25 cellular contexts compared by ENCODE assay signal in genomic region chr1:151799179-151800022, GRCh38. TPM values are rescaled to one million over a fixed set of nuclear protein-coding genes. Genes with fewer than 3 reads are reported as not detected.
DNase-seq lines count a peak whose midpoint lies in the region; ATAC-seq and TF ChIP-seq lines count a peak whose summit lies in the region.
"Had no signal": no experiment of that assay in that cellular context is flagged by ENCODE, and none has a peak within 500 bp of the region (broad histone marks: within the 10 kb centered on the region; RNA-seq: fewer than 3 reads in every experiment).

No MANE protein-coding gene starts in this region.

- ATAC-seq in GM19324 (IDR thresholded peaks at IDR 0.05; ENCODE audit: low FRiP score, unreplicated experiment) (no peak), HG03354 (IDR thresholded peaks at IDR 0.05; ENCODE audit: poor library complexity, severe bottlenecking, unreplicated experiment) (no peak)
- ATAC-seq in activated CD8-positive, alpha-beta memory T cell treated with anti-CD3 and anti-CD28 coated beads, Interleukin-2, amount 10 ng/mL, durations not matched to agents 7 days and 5 days: no peak
- ATAC-seq: activated CD8-positive, alpha-beta T cell treated with anti-CD3 and anti-CD28 coated beads for 36 hours; left colon; natural killer cell had no signal

- H3K4me1 Mint-ChIP-seq in H9: peaks cover 3 to 16% of the 10 kb centered on the region in 2 experiments; a peak in 3 of 4 replicates
- H3K4me1 Mint-ChIP-seq in activated CD8-positive, alpha-beta memory T cell treated with anti-CD3 and anti-CD28 coated beads, Interleukin-2, amount 10 ng/mL, durations not matched to agents 7 days and 5 days: peaks cover 9% of the 10 kb centered on the region

- H3K4me3 Mint-ChIP-seq in H9: no peak overlapping the region
- H3K4me3 Mint-ChIP-seq in activated CD8-positive, alpha-beta memory T cell treated with anti-CD3 and anti-CD28 coated beads, Interleukin-2, amount 10 ng/mL, durations not matched to agents 7 days and 5 days: no peak overlapping the region
- H3K4me3 Mint-ChIP-seq: activated B cell treated with CpG ODN at 0.5 μM for 24 hours; activated CD8-positive, alpha-beta T cell treated with anti-CD3 and anti-CD28 coated beads for 36 hours; activated naive CD4-positive, alpha-beta T cell treated with anti-CD3 and anti-CD28 coated beads, Interleukin-2, amount 10 ng/mL, durations not matched to agents 7 days and 5 days; natural killer cell had no signal

- TF ChIP-seq CTCF in BE2C (IDR thresholded peaks at IDR 0.05; ENCODE audit: low read depth, low read length) (no peak), H9 (conservative IDR thresholded peaks at IDR 0.05) (no peak)

- H3K23me2 ChIP-seq in H9 (ENCODE audit: insufficient read length, low read depth, low read length, poor library complexity, severe bottlenecking): no peaks in the 10 kb centered on the region

- H3K36me3 Mint-ChIP-seq in H9 (ENCODE audit: insufficient read depth in 1 of 3, low read depth in 3 of 3): peaks cover 0 to under 1% (median 0%) of the 10 kb centered on the region in 3 experiments; a peak in 2 of 7 replicates
- H3K36me3 Mint-ChIP-seq in activated CD8-positive, alpha-beta memory T cell treated with anti-CD3 and anti-CD28 coated beads, Interleukin-2, amount 10 ng/mL, durations not matched to agents 7 days and 5 days: peaks cover under 1% of the 10 kb centered on the region
- H3K36me3 Mint-ChIP-seq: activated naive CD4-positive, alpha-beta T cell treated with anti-CD3 and anti-CD28 coated beads, Interleukin-2, amount 10 ng/mL, durations not matched to agents 7 days and 5 days had no signal

- H2AK5ac ChIP-seq in H9 (ENCODE audit: insufficient read length, low read length): no peak overlapping the region

- H3K9ac ChIP-seq in H9 (ENCODE audit: extremely low read depth, insufficient read length, low read length) (no peak overlapping the region), adipocyte (ENCODE audit: low read length) (no peak overlapping the region), iPS-20b (ENCODE audit: low read depth, low read length) (peak overlapping the region; percentile 10; the same call in 1 of the 2 replicates)

- H3K9me3 ChIP-seq in BE2C (no peaks in the 10 kb centered on the region), H9 (ENCODE audit: control insufficient read depth, low read depth, low read length) (no peaks in the 10 kb centered on the region), adipocyte (ENCODE audit: control insufficient read depth, low read length) (peaks cover 3% of the 10 kb centered on the region), iPS-20b (ENCODE audit: insufficient read depth, low read depth, low read length) (no peaks in the 10 kb centered on the region)
- H3K9me3 ChIP-seq: A549, SJSA1 had no signal

- no peaks in the 10 kb centered on the region for H3K79me1 ChIP-seq in H9 (ENCODE audit: insufficient read depth, low read depth, low read length, poor library complexity, severe bottlenecking)

- no peak overlapping the region for H3K4me2 ChIP-seq in H9 (ENCODE audit: insufficient read depth, insufficient read length, low read length)
- H3K4me2 ChIP-seq: A549, PC-9 had no signal

- H3K79me2 ChIP-seq in H9 (ENCODE audit: insufficient read depth, low read length): no peaks in the 10 kb centered on the region

- H4K8ac ChIP-seq in H9 (replicated peaks; ENCODE audit: insufficient read length, low read depth, low read length): no peak overlapping the region

- no peak overlapping the region for H3T11ph ChIP-seq in H9 (ENCODE audit: low read length)

- peak overlapping the region; percentile 46; the same call in 1 of the 2 replicates for H3K14ac ChIP-seq in H9 (ENCODE audit: insufficient read depth, low read length)

- no peak overlapping the region for H2BK12ac ChIP-seq in H9 (ENCODE audit: insufficient read length, low read depth, low read length)

- H3K27me3 Mint-ChIP-seq in H9 (ENCODE audit: low read depth): peaks cover 9% of the 10 kb centered on the region
- H3K27me3 Mint-ChIP-seq in activated CD8-positive, alpha-beta memory T cell treated with anti-CD3 and anti-CD28 coated beads, Interleukin-2, amount 10 ng/mL, durations not matched to agents 7 days and 5 days: peaks cover 7% of the 10 kb centered on the region
- H3K27me3 Mint-ChIP-seq: activated CD8-positive, alpha-beta T cell treated with anti-CD3 and anti-CD28 coated beads for 36 hours had no signal

- H4K20me1 ChIP-seq in H9 (ENCODE audit: control insufficient read depth, insufficient read depth, insufficient read length): no peaks in the 10 kb centered on the region

- H3K9me3 Mint-ChIP-seq in H9: no peaks in the 10 kb centered on the region
- no peaks in the 10 kb centered on the region for H3K9me3 Mint-ChIP-seq in activated CD8-positive, alpha-beta memory T cell treated with anti-CD3 and anti-CD28 coated beads, Interleukin-2, amount 10 ng/mL, durations not matched to agents 7 days and 5 days (ENCODE audit: low read depth)
- H3K9me3 Mint-ChIP-seq: activated B cell treated with CpG ODN at 0.5 μM for 24 hours; activated CD8-positive, alpha-beta T cell treated with anti-CD3 and anti-CD28 coated beads for 36 hours; activated naive CD4-positive, alpha-beta T cell treated with anti-CD3 and anti-CD28 coated beads, Interleukin-2, amount 10 ng/mL, durations not matched to agents 7 days and 5 days; natural killer cell had no signal

- no peak overlapping the region for H2BK5ac ChIP-seq in H9 (ENCODE audit: insufficient read length, low read length)

- H3K4me3 ChIP-seq in BE2C (ENCODE audit: low read depth, low read length) (no peak overlapping the region), adipocyte (ENCODE audit: low read length) (no peak overlapping the region), iPS-20b (ENCODE audit: low read length) (no peak overlapping the region)
- H3K4me3 ChIP-seq: A549, PC-9, SJSA1 had no signal

- no peak overlapping the region for H2BK120ac ChIP-seq in H9 (ENCODE audit: low read depth, low read length, poor library complexity, severe bottlenecking)

- no peak overlapping the region for H3K18ac ChIP-seq in H9 (ENCODE audit: insufficient read length, low read depth, low read length)

- peak; percentile 38 for DNase-seq in BE2C
- peak; percentile 49 for DNase-seq in H9
- DNase-seq in adipocyte (ENCODE audit: low read depth): peak; percentile 8
- no peak for DNase-seq in NCI-H524 treated with DMSO at 0.1 percent for 48 hours (lab: John Stamatoyannopoulos, UW)
- DNase-seq in activated CD8-positive, alpha-beta memory T cell treated with anti-CD3 and anti-CD28 coated beads, Interleukin-2, amount 10 ng/mL, durations not matched to agents 7 days and 5 days: no peak
- DNase-seq: activated B cell treated with CpG ODN at 0.5 μM for 24 hours; activated CD8-positive, alpha-beta T cell treated with anti-CD3 and anti-CD28 coated beads for 36 hours; activated naive CD4-positive, alpha-beta T cell treated with anti-CD3 and anti-CD28 coated beads, Interleukin-2, amount 10 ng/mL, durations not matched to agents 7 days and 5 days; activated T-cell treated with anti-CD3 and anti-CD28 coated beads, Interleukin-2, amount 50 U/mL, for 1 hour; aorta; C1 segment of cervical spinal cord; left colon; mesendoderm; natural killer cell; NCI-H1694; PC-9; stimulated activated CD4-positive, alpha-beta T cell treated with anti-CD3 and anti-CD28 coated beads, Interleukin-2, amount 100 ng/mL, for 24 hours; stimulated activated naive CD4-positive, alpha-beta T cell; T-helper 9 cell had no signal

- H3K36me3 ChIP-seq in BE2C (no peaks in the 10 kb centered on the region), adipocyte (ENCODE audit: control insufficient read depth, insufficient read depth, low read length, severe bottlenecking) (no peaks in the 10 kb centered on the region), iPS-20b (ENCODE audit: insufficient read depth, low read depth, low read length) (no peaks in the 10 kb centered on the region)
- H3K36me3 ChIP-seq: SJSA1 had no signal

- H2AFZ ChIP-seq in H9 (ENCODE audit: low read length): no peak overlapping the region
- H2AFZ ChIP-seq: PC-9 had no signal

- no CpG with 5 or more reads among the region's 9 CpGs for WGBS in H9 (ENCODE audit: extremely low coverage, insufficient read length, low lambda C conversion rate)

- no peak overlapping the region for H3K23ac ChIP-seq in H9 (ENCODE audit: insufficient read length, low read depth, low read length)

- H3K56ac ChIP-seq in H9 (ENCODE audit: insufficient read length, low read depth, low read length): no peak overlapping the region

- no peaks in the 10 kb centered on the region for H3K27me3 ChIP-seq in BE2C
- no peaks in the 10 kb centered on the region for H3K27me3 ChIP-seq in H9 (ENCODE audit: insufficient read depth, low read length)
- peaks cover 83% of the 10 kb centered on the region for H3K27me3 ChIP-seq in adipocyte (replicated peaks; ENCODE audit: control insufficient read depth, insufficient read depth, low read length)
- H3K27me3 ChIP-seq in iPS-20b (ENCODE audit: insufficient read depth, low read length): no peaks in the 10 kb centered on the region

- no peak overlapping the region for H4K91ac ChIP-seq in H9 (ENCODE audit: insufficient read length, low read depth, low read length)

- H3K27ac ChIP-seq in H9 (ENCODE audit: insufficient read length, low read depth, low read length) (no peak overlapping the region), iPS-20b (ENCODE audit: low read length) (no peak overlapping the region)
- H3K27ac ChIP-seq: A549, PC-9, SJSA1 had no signal

- peak overlapping the region in 1 of 3 experiments; percentile 62; a peak in 2 of 7 replicates for H3K27ac Mint-ChIP-seq in H9
- H3K27ac Mint-ChIP-seq in activated CD8-positive, alpha-beta memory T cell treated with anti-CD3 and anti-CD28 coated beads, Interleukin-2, amount 10 ng/mL, durations not matched to agents 7 days and 5 days: no peak overlapping the region
- H3K27ac Mint-ChIP-seq: activated B cell treated with CpG ODN at 0.5 μM for 24 hours; activated CD8-positive, alpha-beta T cell treated with anti-CD3 and anti-CD28 coated beads for 36 hours; activated naive CD4-positive, alpha-beta T cell treated with anti-CD3 and anti-CD28 coated beads, Interleukin-2, amount 10 ng/mL, durations not matched to agents 7 days and 5 days; natural killer cell had no signal

- H2BK20ac ChIP-seq in H9 (ENCODE audit: low read depth, low read length, poor library complexity, severe bottlenecking): no peak overlapping the region

- H3K4ac ChIP-seq in H9 (ENCODE audit: low read depth, low read length): no peak overlapping the region

- H4K5ac ChIP-seq in H9 (ENCODE audit: insufficient read length, low read depth, low read length): no peak overlapping the region

- no peak overlapping the region for H2BK15ac ChIP-seq in H9 (ENCODE audit: low read depth, low read length)

- CTCF ChIA-PET in activated CD8-positive, alpha-beta memory T cell treated with anti-CD3 and anti-CD28 coated beads, Interleukin-2, amount 10 ng/mL, durations not matched to agents 7 days and 5 days (lab: Charles Lee): interaction anchor here (0.8 kb wide), 1 partner anchor 10 kb away, joined by 3 read pairs; the partner anchor contains the start of gene TDRKH

- H3K4me1 ChIP-seq in BE2C (peaks cover 33% of the 10 kb centered on the region), H9 (ENCODE audit: insufficient read depth, low read length) (no peaks in the 10 kb centered on the region), adipocyte (ENCODE audit: control insufficient read depth, insufficient read depth, low read length) (no peaks in the 10 kb centered on the region), iPS-20b (ENCODE audit: insufficient read depth, low read length) (no peaks in the 10 kb centered on the region)
- H3K4me1 ChIP-seq: A549, SJSA1 had no signal

RNA-seq across cellular contexts. Expression of gene LINGO4, which starts 5.8 kb away (rescaled TPM):
- polyA plus RNA-seq in BE2C (2012; ENCODE audit: insufficient read depth, insufficient read length, low read depth): 19.3 TPM
- not detected in 2 replicates for total RNA-seq in H9 (2021)
- under 1 TPM; 0.07 to 0.15 TPM for total RNA-seq in activated CD8-positive, alpha-beta memory T cell treated with anti-CD3 and anti-CD28 coated beads, Interleukin-2, amount 10 ng/mL, durations not matched to agents 7 days and 5 days
- total RNA-seq: activated B cell treated with CpG ODN at 0.5 μM for 24 hours; activated CD8-positive, alpha-beta T cell treated with anti-CD3 and anti-CD28 coated beads for 36 hours; aorta; natural killer cell; PC-9; posterior vena cava; SJSA1 had no signal
- polyA plus RNA-seq: A549, aorta had no signal

RNA-seq across cellular contexts. Expression of gene TDRKH, which starts 9.1 kb away (rescaled TPM):
- 34.2 TPM for polyA plus RNA-seq in BE2C (2012; ENCODE audit: insufficient read depth, insufficient read length, low read depth)
- 24.0 and 24.1 TPM in 2 replicates for total RNA-seq in H9 (2021)
- 10 to 100 TPM; 16.4 to 17.1 TPM for total RNA-seq in activated CD8-positive, alpha-beta memory T cell treated with anti-CD3 and anti-CD28 coated beads, Interleukin-2, amount 10 ng/mL, durations not matched to agents 7 days and 5 days

RNA-seq across cellular contexts. Expression of gene RORC, which starts 32.2 kb away (rescaled TPM):
- polyA plus RNA-seq in BE2C (2012; ENCODE audit: insufficient read depth, insufficient read length, low read depth): 2.6 TPM
- 0.46 and 0.52 TPM in 2 replicates for total RNA-seq in H9 (2021)
- 1 to 10 TPM in 1 of 2 experiments, under 1 TPM in 1; 0.30 to 1.3 TPM for total RNA-seq in activated CD8-positive, alpha-beta memory T cell treated with anti-CD3 and anti-CD28 coated beads, Interleukin-2, amount 10 ng/mL, durations not matched to agents 7 days and 5 days
- total RNA-seq: posterior vena cava, SJSA1 had no signal

RNA-seq across cellular contexts. Expression of gene MRPL9, which starts 36.1 kb away (rescaled TPM):
- polyA plus RNA-seq in BE2C (2012; ENCODE audit: insufficient read depth, insufficient read length, low read depth): 230 TPM
- total RNA-seq in H9 (2021): 100 and 102 TPM in 2 replicates
- 100 to 1,000 TPM; 111 to 127 TPM for total RNA-seq in activated CD8-positive, alpha-beta memory T cell treated with anti-CD3 and anti-CD28 coated beads, Interleukin-2, amount 10 ng/mL, durations not matched to agents 7 days and 5 days

RNA-seq across cellular contexts. Expression of gene C2CD4D, which starts 40.2 kb away (rescaled TPM):
- polyA plus RNA-seq in BE2C (2012; ENCODE audit: insufficient read depth, insufficient read length, low read depth): not detected
- total RNA-seq in H9 (2021): 0.79 and 0.86 TPM in 2 replicates
- under 1 TPM; 0.33 to 0.96 TPM for total RNA-seq in activated CD8-positive, alpha-beta memory T cell treated with anti-CD3 and anti-CD28 coated beads, Interleukin-2, amount 10 ng/mL, durations not matched to agents 7 days and 5 days
- total RNA-seq: activated B cell treated with CpG ODN at 0.5 μM for 24 hours, aorta, posterior vena cava, SJSA1 had no signal
- polyA plus RNA-seq: A549, aorta had no signal

Comparison
In these comparisons a context has a peak if more than half of its experiments do, and no peak if none do; other contexts are left out.
1. DNase-seq: peak in BE2C (single experiment), H9 (single experiment) and adipocyte (single experiment); none in NCI-H524 treated with DMSO at 0.1 percent for 48 hours (single experiment) and activated CD8-positive, alpha-beta memory T cell treated with anti-CD3 and anti-CD28 coated beads, Interleukin-2, amount 10 ng/mL, durations not matched to agents 7 days and 5 days (single experiment).